Comparison of ENCODE assay signal across 15 cellular contexts in the genomic region with DNA sequence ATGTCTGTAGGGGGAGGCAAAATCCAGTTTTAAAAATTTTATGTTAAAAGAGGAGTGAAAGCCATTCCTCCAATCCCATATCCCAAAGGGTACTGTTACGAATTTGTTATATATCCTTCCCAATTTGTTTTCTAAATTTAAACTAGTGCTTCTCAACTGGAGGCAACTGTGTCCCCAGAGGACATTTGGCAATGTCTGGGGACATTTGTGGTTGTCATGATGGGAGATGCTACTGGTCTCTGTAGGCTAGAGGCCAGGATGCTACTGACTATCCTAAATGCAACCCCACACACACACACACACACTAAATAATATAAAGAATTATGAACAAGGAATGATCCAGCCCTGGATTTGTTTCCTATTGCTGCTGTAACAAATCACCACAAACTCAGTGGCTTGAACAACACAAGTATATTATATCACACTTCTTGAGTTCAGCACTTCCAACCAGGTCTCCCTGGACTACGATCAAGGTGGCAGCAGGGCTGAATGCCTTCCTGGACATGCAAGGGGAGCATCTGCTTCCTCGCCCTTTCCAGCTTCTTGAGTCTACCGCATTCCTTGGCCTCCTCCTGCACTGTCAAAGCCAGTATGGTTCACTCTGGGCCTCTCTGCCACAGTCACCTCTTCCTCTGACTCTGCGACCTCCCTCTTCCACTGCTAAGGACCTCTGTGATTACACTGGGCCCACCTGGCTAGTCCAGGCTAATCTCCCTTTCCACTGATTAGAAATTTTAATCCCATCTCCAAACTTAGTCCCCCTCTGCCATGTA. TPM values are rescaled to one million over a fixed set of nuclear protein-coding genes. Genes with fewer than 3 reads are reported as not detected.
A peak's percentile ranks its signal among the peaks of the same experiment; 100 is the strongest.
DNase-seq lines count a peak whose midpoint lies in the region; ATAC-seq and TF ChIP-seq lines count a peak whose summit lies in the region.
"Had no signal": no experiment of that assay in that cellular context is flagged by ENCODE, and none has a peak within 500 bp of the region (broad histone marks: within the 10 kb centered on the region; RNA-seq: fewer than 3 reads in every experiment).

No MANE protein-coding gene starts in this region.

- peak; percentile 40 for DNase-seq in activated CD8-positive, alpha-beta memory T cell treated with anti-CD3 and anti-CD28 coated beads, Interleukin-2, amount 50 U/mL, for 48 hours
- no peak for DNase-seq in activated CD8-positive, alpha-beta memory T cell treated with anti-CD3 and anti-CD28 coated beads, Interleukin-2, amount 10 ng/mL, durations not matched to agents 7 days and 5 days
- DNase-seq in NB4 (ENCODE audit: low read depth) (peak; percentile 18), esophagus muscularis mucosa (ENCODE audit: extremely low spot score) (no peak), retina (no peak), DMS79 (lab: John Stamatoyannopoulos, UW) (no peak), NK-92 (lab: John Stamatoyannopoulos, UW; ENCODE audit: unreplicated experiment) (no peak)
- no peak for DNase-seq in stimulated activated effector memory CD8-positive, alpha-beta T cell treated with anti-CD3 and anti-CD28 coated beads, Interleukin-12 subunit alpha, Interleukin-12 subunit beta, amount 100 ng/mL, for 72 hours (ENCODE audit: low spot score in 2 of 2)
- DNase-seq: 8988T; activated naive CD4-positive, alpha-beta T cell; colonic mucosa; DND-41; foreskin fibroblast had no signal

- H3K4me3 Mint-ChIP-seq in activated CD8-positive, alpha-beta memory T cell treated with anti-CD3 and anti-CD28 coated beads, Interleukin-2, amount 10 ng/mL, durations not matched to agents 7 days and 5 days, result no peak overlapping the region
- H3K4me3 Mint-ChIP-seq in stimulated activated effector memory CD8-positive, alpha-beta T cell treated with anti-CD3 and anti-CD28 coated beads, Interleukin-12 subunit alpha, Interleukin-12 subunit beta, amount 100 ng/mL, for 72 hours, result no peak overlapping the region
- H3K4me3 Mint-ChIP-seq: type B pancreatic cell had no signal

- peaks cover 78 to 80% (median 79%) of the 10 kb centered on the region in 4 donors for H3K4me1 ChIP-seq in esophagus muscularis mucosa

- no peak overlapping the region for H3K27ac Mint-ChIP-seq in activated CD8-positive, alpha-beta memory T cell treated with anti-CD3 and anti-CD28 coated beads, Interleukin-2, amount 10 ng/mL, durations not matched to agents 7 days and 5 days
- peak overlapping the region; percentile 43 for H3K27ac Mint-ChIP-seq in stimulated activated effector memory CD8-positive, alpha-beta T cell treated with anti-CD3 and anti-CD28 coated beads, Interleukin-12 subunit alpha, Interleukin-12 subunit beta, amount 100 ng/mL, for 72 hours
- H3K27ac Mint-ChIP-seq: type B pancreatic cell had no signal

- no peak for TF ChIP-seq CTCF in NB4 (IDR thresholded peaks at IDR 0.05; ENCODE audit: low read depth, low read length)
- no peak for TF ChIP-seq CTCF in esophagus muscularis mucosa (IDR thresholded peaks at IDR 0.05)

- peak overlapping the region; percentile 59 to 84 (median 72) for H3K27ac ChIP-seq in esophagus muscularis mucosa (replicated peaks in 1 of 4)
- H3K27ac ChIP-seq: colonic mucosa had no signal

- no peaks in the 10 kb centered on the region for H3K36me3 ChIP-seq in esophagus muscularis mucosa
- H3K36me3 ChIP-seq: colonic mucosa, Peyer's patch had no signal

- H3K27me3 Mint-ChIP-seq in activated CD8-positive, alpha-beta memory T cell treated with anti-CD3 and anti-CD28 coated beads, Interleukin-2, amount 10 ng/mL, durations not matched to agents 7 days and 5 days, result no peaks in the 10 kb centered on the region
- H3K27me3 Mint-ChIP-seq: type B pancreatic cell had no signal

- ATAC-seq in activated CD8-positive, alpha-beta memory T cell treated with anti-CD3 and anti-CD28 coated beads, Interleukin-2, amount 10 ng/mL, durations not matched to agents 7 days and 5 days, result no peak
- ATAC-seq in stimulated activated effector memory CD8-positive, alpha-beta T cell treated with anti-CD3 and anti-CD28 coated beads, Interleukin-12 subunit alpha, Interleukin-12 subunit beta, amount 100 ng/mL, for 72 hours, result no peak

- peaks cover 31% of the 10 kb centered on the region for H3K4me1 Mint-ChIP-seq in activated CD8-positive, alpha-beta memory T cell treated with anti-CD3 and anti-CD28 coated beads, Interleukin-2, amount 10 ng/mL, durations not matched to agents 7 days and 5 days
- peaks cover 74% of the 10 kb centered on the region for H3K4me1 Mint-ChIP-seq in stimulated activated effector memory CD8-positive, alpha-beta T cell treated with anti-CD3 and anti-CD28 coated beads, Interleukin-12 subunit alpha, Interleukin-12 subunit beta, amount 100 ng/mL, for 72 hours

- WGBS in esophagus muscularis mucosa, result 75% methylated on average over 5 of the region's 5 CpGs

- TF ChIP-seq EP300 in esophagus muscularis mucosa (IDR thresholded peaks at IDR 0.05), result no peak

- H3K9me3 ChIP-seq in esophagus muscularis mucosa, result no peaks in the 10 kb centered on the region
- H3K9me3 ChIP-seq: colonic mucosa, Peyer's patch had no signal

- H3K27me3 ChIP-seq in esophagus muscularis mucosa, result no peaks in the 10 kb centered on the region
- H3K27me3 ChIP-seq: colonic mucosa, Peyer's patch had no signal

- CTCF ChIA-PET in activated CD8-positive, alpha-beta memory T cell treated with anti-CD3 and anti-CD28 coated beads, Interleukin-2, amount 10 ng/mL, durations not matched to agents 7 days and 5 days (lab: Charles Lee), result no interaction called here

- no peak overlapping the region for H3K4me3 ChIP-seq in NB4 (ENCODE audit: low read depth, low read length)
- no peak overlapping the region for H3K4me3 ChIP-seq in esophagus muscularis mucosa
- H3K4me3 ChIP-seq: colonic mucosa, Peyer's patch had no signal

- intact Hi-C loops in esophagus muscularis mucosa (cut with DNase I), result no loop called here

- H3K36me3 Mint-ChIP-seq in activated CD8-positive, alpha-beta memory T cell treated with anti-CD3 and anti-CD28 coated beads, Interleukin-2, amount 10 ng/mL, durations not matched to agents 7 days and 5 days, result peaks cover 10% of the 10 kb centered on the region
- no peaks in the 10 kb centered on the region for H3K36me3 Mint-ChIP-seq in stimulated activated effector memory CD8-positive, alpha-beta T cell treated with anti-CD3 and anti-CD28 coated beads, Interleukin-12 subunit alpha, Interleukin-12 subunit beta, amount 100 ng/mL, for 72 hours

- no peak for TF ChIP-seq POLR2A in NB4 (IDR thresholded peaks at IDR 0.05; ENCODE audit: extremely low read depth, insufficient read length)
- no peak for TF ChIP-seq POLR2A in esophagus muscularis mucosa (IDR thresholded peaks at IDR 0.05; ENCODE audit: low read depth)

- peaks cover 3% of the 10 kb centered on the region for H3K9me3 Mint-ChIP-seq in activated CD8-positive, alpha-beta memory T cell treated with anti-CD3 and anti-CD28 coated beads, Interleukin-2, amount 10 ng/mL, durations not matched to agents 7 days and 5 days (ENCODE audit: low read depth)
- H3K9me3 Mint-ChIP-seq in stimulated activated effector memory CD8-positive, alpha-beta T cell treated with anti-CD3 and anti-CD28 coated beads, Interleukin-12 subunit alpha, Interleukin-12 subunit beta, amount 100 ng/mL, for 72 hours, result no peaks in the 10 kb centered on the region
- H3K9me3 Mint-ChIP-seq: type B pancreatic cell had no signal

RNA-seq across cellular contexts. Expression of a gene that starts 30.1 kb away (rescaled TPM):
- total RNA-seq in activated CD8-positive, alpha-beta memory T cell treated with anti-CD3 and anti-CD28 coated beads, Interleukin-2, amount 10 ng/mL, durations not matched to agents 7 days and 5 days, result 10 to 100 TPM; 69.4 to 80.8 TPM
- 10 to 100 TPM; 33.6 to 44.9 (median 38.4) TPM for total RNA-seq in esophagus muscularis mucosa

Comparison
In these comparisons a context has a peak if more than half of its experiments do, and no peak if none do; other contexts are left out.
1. DNase-seq: peak in activated CD8-positive, alpha-beta memory T cell treated with anti-CD3 and anti-CD28 coated beads, Interleukin-2, amount 50 U/mL, for 48 hours (single experiment) and NB4 (single experiment); none in activated CD8-positive, alpha-beta memory T cell treated with anti-CD3 and anti-CD28 coated beads, Interleukin-2, amount 10 ng/mL, durations not matched to agents 7 days and 5 days (single experiment), esophagus muscularis mucosa (single experiment), stimulated activated effector memory CD8-positive, alpha-beta T cell treated with anti-CD3 and anti-CD28 coated beads, Interleukin-12 subunit alpha, Interleukin-12 subunit beta, amount 100 ng/mL, for 72 hours (0 of 2), retina (single experiment), DMS79 (single experiment) and NK-92 (single experiment).